8 cellular contexts compared by ENCODE assay signal in genomic region chr6:137975058-137975940, GRCh38.
DNase-seq lines count a peak whose midpoint lies in the region; ATAC-seq lines count a peak whose summit lies in the region.

No MANE protein-coding gene starts in this region.

- H3K4me3 Mint-ChIP-seq in IgD-negative memory B cell: peak overlapping the region in 3 of 4 donors; percentile 12 to 61 (median 61)
- H3K4me3 Mint-ChIP-seq in activated naive CD8-positive, alpha-beta T cell treated with anti-CD3 and anti-CD28 coated beads for 36 hours: peak overlapping the region; percentile 79

- no peaks in the 10 kb centered on the region for H3K27me3 Mint-ChIP-seq in IgD-negative memory B cell
- H3K27me3 Mint-ChIP-seq in activated naive CD8-positive, alpha-beta T cell treated with anti-CD3 and anti-CD28 coated beads for 36 hours: no peaks in the 10 kb centered on the region

- H3K27me3 ChIP-seq in mesenchymal stem cell (ENCODE audit: control insufficient read depth in 1 of 2, insufficient read depth in 1 of 2, low read length in 2 of 2): no peaks in the 10 kb centered on the region

- 80% methylated on average over 9 of the region's 10 CpGs for WGBS in mesenchymal stem cell

- H2AK5ac ChIP-seq in mesenchymal stem cell (ENCODE audit: low read length, severe bottlenecking): no peak overlapping the region

- H3K79me1 ChIP-seq in mesenchymal stem cell (replicated peaks; ENCODE audit: low read length, poor library complexity, severe bottlenecking): no peaks in the 10 kb centered on the region

- no peak overlapping the region for H4K91ac ChIP-seq in mesenchymal stem cell (ENCODE audit: low read length)

- no peaks in the 10 kb centered on the region for H3K36me3 ChIP-seq in mesenchymal stem cell (ENCODE audit: control insufficient read depth in 1 of 2, insufficient read depth in 2 of 2, low read depth in 1 of 2, low read length in 2 of 2)

- no peak overlapping the region for H4K8ac ChIP-seq in mesenchymal stem cell (ENCODE audit: low read length)

- no peaks in the 10 kb centered on the region for H3K9me3 ChIP-seq in mesenchymal stem cell (ENCODE audit: control insufficient read depth, low read length)

- no peak overlapping the region for H3K4ac ChIP-seq in mesenchymal stem cell (ENCODE audit: low read depth in 1 of 2, low read length in 2 of 2)

- peaks cover 0 to 2% (median 0%) of the 10 kb centered on the region in 3 donors for H3K9me3 Mint-ChIP-seq in IgD-negative memory B cell
- no peaks in the 10 kb centered on the region for H3K9me3 Mint-ChIP-seq in activated naive CD8-positive, alpha-beta T cell treated with anti-CD3 and anti-CD28 coated beads for 36 hours

- ATAC-seq in HG03439 (IDR thresholded peaks at IDR 0.05; ENCODE audit: unreplicated experiment) (no peak), HG03520 (IDR thresholded peaks at IDR 0.05; ENCODE audit: unreplicated experiment) (no peak)

- H2AFZ ChIP-seq in mesenchymal stem cell (ENCODE audit: low read depth, low read length): no peak overlapping the region

- H3K27ac Mint-ChIP-seq in IgD-negative memory B cell: peak overlapping the region; percentile 6 to 53 (median 37)
- peak overlapping the region; percentile 94 for H3K27ac Mint-ChIP-seq in activated naive CD8-positive, alpha-beta T cell treated with anti-CD3 and anti-CD28 coated beads for 36 hours

- no peak overlapping the region for H3K23ac ChIP-seq in mesenchymal stem cell (ENCODE audit: low read length in 2 of 2)

- H3K4me1 Mint-ChIP-seq in IgD-negative memory B cell: peaks cover 6 to 29% (median 12%) of the 10 kb centered on the region in 3 donors
- H3K4me1 Mint-ChIP-seq in activated naive CD8-positive, alpha-beta T cell treated with anti-CD3 and anti-CD28 coated beads for 36 hours: peaks cover 60% of the 10 kb centered on the region

- H3K36me3 Mint-ChIP-seq in IgD-negative memory B cell: no peaks in the 10 kb centered on the region
- H3K36me3 Mint-ChIP-seq in activated naive CD8-positive, alpha-beta T cell treated with anti-CD3 and anti-CD28 coated beads for 36 hours: no peaks in the 10 kb centered on the region

- no peak overlapping the region for H2BK5ac ChIP-seq in mesenchymal stem cell (ENCODE audit: low read depth, low read length, poor library complexity, severe bottlenecking)

- H3K27ac ChIP-seq in mesenchymal stem cell (ENCODE audit: low read length, poor library complexity, severe bottlenecking): no peak overlapping the region

- no peak overlapping the region for H3K18ac ChIP-seq in mesenchymal stem cell (ENCODE audit: low read depth in 1 of 2, low read length in 2 of 2)

- H3K4me2 ChIP-seq in mesenchymal stem cell (ENCODE audit: low read length, poor library complexity, severe bottlenecking): no peak overlapping the region

- no peak overlapping the region for H3K4me3 ChIP-seq in mesenchymal stem cell (ENCODE audit: insufficient read depth in 1 of 2, low read depth in 1 of 2, low read length in 2 of 2)

- H3K9ac ChIP-seq in mesenchymal stem cell (ENCODE audit: low read length): peak overlapping the region; percentile 25

- no peak overlapping the region for H2BK15ac ChIP-seq in mesenchymal stem cell (ENCODE audit: low read depth, poor library complexity, severe bottlenecking)

- H2BK12ac ChIP-seq in mesenchymal stem cell (ENCODE audit: low read length in 2 of 2): no peak overlapping the region

- no peaks in the 10 kb centered on the region for H3K4me1 ChIP-seq in mesenchymal stem cell (ENCODE audit: control insufficient read depth, insufficient read depth, low read depth, low read length)

- H2BK120ac ChIP-seq in mesenchymal stem cell (ENCODE audit: low read depth, low read length): no peak overlapping the region

- no peak overlapping the region for H3K14ac ChIP-seq in mesenchymal stem cell (ENCODE audit: low read length in 2 of 2)

- DNase-seq in activated gamma-delta T cell treated with Interleukin-2 at 50 U/mL for 16 hours (peak; percentile 30), activated gamma-delta T cell (lab: John Stamatoyannopoulos, UW) (no peak), mesenchymal stem cell (peak; percentile 19), T1000 (lab: John Stamatoyannopoulos, UW) (no peak)
- peak; percentile 26 for DNase-seq in activated naive CD8-positive, alpha-beta T cell treated with anti-CD3 and anti-CD28 coated beads for 36 hours

Comparison
In these comparisons a context has a peak if more than half of its experiments do, and no peak if none do; other contexts are left out.
1. DNase-seq: peak in activated gamma-delta T cell treated with Interleukin-2 at 50 U/mL for 16 hours (single experiment), activated naive CD8-positive, alpha-beta T cell treated with anti-CD3 and anti-CD28 coated beads for 36 hours (single experiment) and mesenchymal stem cell (single experiment); none in activated gamma-delta T cell (single experiment) and T1000 (single experiment).